8 cellular contexts compared by ENCODE assay signal in genomic region chr10:14588084-14588937, GRCh38.
DNase-seq lines count a peak whose midpoint lies in the region; ATAC-seq, FAIRE-seq and TF ChIP-seq lines count a peak whose summit lies in the region.

No MANE protein-coding gene starts in this region.

- H3K36me3 ChIP-seq in BLaER1 (peaks cover 95% of the 10 kb centered on the region), astrocyte (ENCODE audit: insufficient read depth, low read length) (peaks cover 3% of the 10 kb centered on the region), subcutaneous abdominal adipose tissue (ENCODE audit: control insufficient read depth in 5 of 5, insufficient read depth in 5 of 5, low read length in 5 of 5) (peaks cover 0 to 17% (median 8%) of the 10 kb centered on the region in 5 donors)

- peak overlapping the region; percentile 43 for H3K4me3 Mint-ChIP-seq in astrocyte (ENCODE audit: unreplicated experiment)
- no peak overlapping the region for H3K4me3 Mint-ChIP-seq in WTC11

- H3K27me3 ChIP-seq in BLaER1 (no peaks in the 10 kb centered on the region), astrocyte (ENCODE audit: insufficient read depth, low read length) (no peaks in the 10 kb centered on the region), layer of hippocampus (ENCODE audit: control insufficient read depth, insufficient read depth, low read length) (no peaks in the 10 kb centered on the region), subcutaneous abdominal adipose tissue (ENCODE audit: control insufficient read depth in 5 of 5, insufficient read depth in 4 of 5, low read length in 5 of 5) (no peaks in the 10 kb centered on the region)

- H3K27ac Mint-ChIP-seq in astrocyte (ENCODE audit: unreplicated experiment) = peak overlapping the region; percentile 56
- no peak overlapping the region; the same call in 1 of the 2 replicates for H3K27ac Mint-ChIP-seq in WTC11

- CTCF ChIA-PET in WTC11 (lab: Charles Lee) = interaction anchor here (1.3 to 1.5 kb wide), 2 partner anchors 41 to 51 kb away, joined by 3 read pairs; no protein-coding TSS in a partner anchor

- no peak for TF ChIP-seq CTCF in astrocyte (IDR thresholded peaks at IDR 0.05; ENCODE audit: insufficient read depth, low read depth, low read length)
- no peak for TF ChIP-seq CTCF in WTC11 (IDR thresholded peaks at IDR 0.05)

- H3K9me3 ChIP-seq in BLaER1 = no peaks in the 10 kb centered on the region
- H3K9me3 ChIP-seq in astrocyte (ENCODE audit: insufficient read depth, low read depth, low read length) = no peaks in the 10 kb centered on the region
- H3K9me3 ChIP-seq in subcutaneous abdominal adipose tissue (ENCODE audit: control insufficient read depth in 5 of 5, low read length in 5 of 5) = no peaks in the 10 kb centered on the region

- H3K27me3 Mint-ChIP-seq in astrocyte (ENCODE audit: low read depth, unreplicated experiment) (no peaks in the 10 kb centered on the region), WTC11 (ENCODE audit: low read depth) (no peaks in the 10 kb centered on the region)

- H3K27ac ChIP-seq in BLaER1 (peak overlapping the region; percentile 60), astrocyte (ENCODE audit: low read depth, low read length) (peak overlapping the region; percentile 87), layer of hippocampus (ENCODE audit: low read depth, low read length) (peak overlapping the region; percentile 4), subcutaneous abdominal adipose tissue (ENCODE audit: low read depth, low read length) (peak overlapping the region; percentile 61)

- H2AFZ ChIP-seq in astrocyte (ENCODE audit: low read depth, low read length) = peak overlapping the region; percentile 7

- H4K20me1 ChIP-seq in BLaER1 = peaks cover 100% of the 10 kb centered on the region
- peaks cover 21% of the 10 kb centered on the region for H4K20me1 ChIP-seq in astrocyte (ENCODE audit: insufficient read depth, low read length)

- H3K4me1 Mint-ChIP-seq in astrocyte (ENCODE audit: low read depth, unreplicated experiment) = peaks cover 25% of the 10 kb centered on the region
- peaks cover 72% of the 10 kb centered on the region for H3K4me1 Mint-ChIP-seq in WTC11

- H3K9me3 Mint-ChIP-seq in astrocyte (ENCODE audit: unreplicated experiment) = no peaks in the 10 kb centered on the region
- H3K9me3 Mint-ChIP-seq in WTC11 = no peaks in the 10 kb centered on the region

- ATAC-seq in GM19452 (IDR thresholded peaks at IDR 0.05; ENCODE audit: unreplicated experiment) (peak; percentile 51), WTC11 (no peak)

- H3K9ac ChIP-seq in BLaER1 (peak overlapping the region; percentile 51; the same call in 1 of the 2 replicates), astrocyte (ENCODE audit: low read length) (peak overlapping the region; percentile 64), subcutaneous abdominal adipose tissue (ENCODE audit: low read length in 5 of 5) (peak overlapping the region in 1 of 5 donors; percentile 39)

- H3K36me3 Mint-ChIP-seq in astrocyte (ENCODE audit: low read depth, unreplicated experiment) (peaks cover 13% of the 10 kb centered on the region), WTC11 (no peaks in the 10 kb centered on the region)

- DNase-seq in HTR-8/SVneo (ENCODE audit: insufficient read length, low spot score) (peak; percentile 53), astrocyte (ENCODE audit: low read depth) (peak; percentile 95), medulla oblongata (ENCODE audit: extremely low spot score) (no peak), WTC11 (ENCODE audit: low spot score) (no peak)

- H3K4me1 ChIP-seq in BLaER1 (peaks cover 85% of the 10 kb centered on the region), astrocyte (ENCODE audit: insufficient read depth, low read length) (peaks cover 18% of the 10 kb centered on the region), subcutaneous abdominal adipose tissue (ENCODE audit: control insufficient read depth in 5 of 5, insufficient read depth in 5 of 5, low read length in 5 of 5) (peaks cover 0 to 32% (median 22%) of the 10 kb centered on the region in 5 donors)

- H3K4me2 ChIP-seq in BLaER1 (peak overlapping the region; percentile 63), astrocyte (ENCODE audit: low read length) (peak overlapping the region; percentile 76)

- peaks cover 50% of the 10 kb centered on the region for H3K79me2 ChIP-seq in astrocyte (ENCODE audit: insufficient read depth, low read length)

- POLR2A ChIA-PET in WTC11 (lab: Charles Lee) = no interaction called here

- H3K4me3 ChIP-seq in BLaER1 = no peak overlapping the region
- no peak overlapping the region for H3K4me3 ChIP-seq in astrocyte (ENCODE audit: insufficient read depth, low read depth, low read length)
- H3K4me3 ChIP-seq in subcutaneous abdominal adipose tissue (ENCODE audit: low read depth in 1 of 5, low read length in 5 of 5) = no peak overlapping the region

- FAIRE-seq in HTR-8/SVneo (lab: Jason Lieb, UNC) (no peak), astrocyte (lab: Jason Lieb, UNC) (peak; percentile 72)

TF ChIP-seq in WTC11, 78 proteins besides CTCF, POLR2A, EP300 and RAD21:
- TF ChIP-seq IRF2 (CRISPR knock-in tag; IDR thresholded peaks at IDR 0.05; ENCODE audit: borderline replicate concordance, low read depth) = no peak
- TF ChIP-seq ZNF532 (CRISPR knock-in tag; IDR thresholded peaks at IDR 0.05; ENCODE audit: borderline replicate concordance) = no peak
- no peak for TF ChIP-seq E2F1 (CRISPR knock-in tag; IDR thresholded peaks at IDR 0.05)
- TF ChIP-seq ATF1 (CRISPR knock-in tag; IDR thresholded peaks at IDR 0.05) = no peak
- no peak for TF ChIP-seq NR2C2 (CRISPR knock-in tag; IDR thresholded peaks at IDR 0.05)
- TF ChIP-seq FOXK1 (CRISPR knock-in tag; IDR thresholded peaks at IDR 0.05) = no peak
- no peak for TF ChIP-seq ZNF317 (CRISPR knock-in tag; IDR thresholded peaks at IDR 0.05; ENCODE audit: borderline replicate concordance, low read depth)
- no peak for TF ChIP-seq NR1H2 (CRISPR knock-in tag; IDR thresholded peaks at IDR 0.05)
- TF ChIP-seq PREB (CRISPR knock-in tag; IDR thresholded peaks at IDR 0.05; ENCODE audit: borderline replicate concordance) = no peak

Comparison
In these comparisons a context has a peak if more than half of its experiments do, and no peak if none do; other contexts are left out.
1. H3K27ac ChIP-seq: peak in every context shown above with its lines; median percentile 87 in astrocyte; 61 in subcutaneous abdominal adipose tissue; 60 in BLaER1; 4 in layer of hippocampus.
2. DNase-seq: peak in HTR-8/SVneo (single experiment) and astrocyte (single experiment); none in medulla oblongata (single experiment) and WTC11 (single experiment).